8 cellular contexts compared by ENCODE assay signal in genomic region chr11:44565746-44566558, GRCh38. TPM values are rescaled to one million over a fixed set of nuclear protein-coding genes. Genes with fewer than 3 reads are reported as not detected.
DNase-seq lines count a peak whose midpoint lies in the region; ATAC-seq and TF ChIP-seq lines count a peak whose summit lies in the region.

No MANE protein-coding gene starts in this region.

- no peak for TF ChIP-seq CTCF in Loucy (conservative IDR thresholded peaks at IDR 0.05; ENCODE audit: low read length)
- peak; percentile 22 for TF ChIP-seq CTCF in chondrocyte (IDR thresholded peaks at IDR 0.05)
- TF ChIP-seq CTCF in GM10266 (IDR thresholded peaks at IDR 0.05; ENCODE audit: control insufficient read depth, insufficient read depth, low read depth, missing control alignments): no peak
- no peak for TF ChIP-seq CTCF in GM13976 (IDR thresholded peaks at IDR 0.05; ENCODE audit: borderline replicate concordance, control extremely low read depth, extremely low read depth, insufficient read depth, missing control alignments)

- no peaks in the 10 kb centered on the region for H3K9me2 ChIP-seq in Loucy (replicated peaks; ENCODE audit: low read depth, low read length)

- no peaks in the 10 kb centered on the region for H3K9me3 ChIP-seq in Loucy (ENCODE audit: insufficient read depth, low read depth, low read length)

- no peak overlapping the region for H2AFZ ChIP-seq in Loucy (ENCODE audit: low read length)

- H3K4me1 ChIP-seq in Loucy (ENCODE audit: insufficient read depth, low read length, poor library complexity, severe bottlenecking): peaks cover 53% of the 10 kb centered on the region

- no peaks in the 10 kb centered on the region for H3K27me3 ChIP-seq in Loucy (ENCODE audit: insufficient read depth, low read length, poor library complexity, severe bottlenecking)

- no peak for ATAC-seq in natural killer cell treated with Interleukin-12 subunit alpha and Interleukin-12 subunit beta and Interleukin-15 and Interleukin-18, amount 100 ng/mL, for 72 hours
- no peak for ATAC-seq in GM18858 (IDR thresholded peaks at IDR 0.05; ENCODE audit: unreplicated experiment)

- H3K4me2 ChIP-seq in Loucy (ENCODE audit: low read depth, low read length, poor library complexity, severe bottlenecking): peak overlapping the region; percentile 94

- no peaks in the 10 kb centered on the region for H3K9me3 Mint-ChIP-seq in chondrocyte (ENCODE audit: low read depth)
- H3K9me3 Mint-ChIP-seq in natural killer cell treated with Interleukin-12 subunit alpha and Interleukin-12 subunit beta and Interleukin-15 and Interleukin-18, amount 100 ng/mL, for 72 hours: no peaks in the 10 kb centered on the region

- 0 out of 2 replicates have a peak, but pooled peaks cover 6% of the 10 kb centered on the region for H3F3A ChIP-seq in Loucy (ENCODE audit: low read depth)

- peaks cover 59% of the 10 kb centered on the region for H3K79me2 ChIP-seq in Loucy (ENCODE audit: insufficient read depth, low read length)

- no peaks in the 10 kb centered on the region for H3K27me3 Mint-ChIP-seq in chondrocyte (ENCODE audit: low read depth)
- H3K27me3 Mint-ChIP-seq in natural killer cell treated with Interleukin-12 subunit alpha and Interleukin-12 subunit beta and Interleukin-15 and Interleukin-18, amount 100 ng/mL, for 72 hours: no peaks in the 10 kb centered on the region

- H4K20me1 ChIP-seq in Loucy (ENCODE audit: insufficient read depth, low read length, poor library complexity, severe bottlenecking): peaks cover 13% of the 10 kb centered on the region

- peak overlapping the region; percentile 96 for H3K4me3 ChIP-seq in Loucy (ENCODE audit: low read length, poor library complexity, severe bottlenecking)

- peak overlapping the region; percentile 97 for H3K9ac ChIP-seq in Loucy (ENCODE audit: low read depth, low read length, poor library complexity, severe bottlenecking)

- peak overlapping the region; percentile 32 for H3K27ac Mint-ChIP-seq in chondrocyte (ENCODE audit: unreplicated experiment)
- H3K27ac Mint-ChIP-seq in natural killer cell treated with Interleukin-12 subunit alpha and Interleukin-12 subunit beta and Interleukin-15 and Interleukin-18, amount 100 ng/mL, for 72 hours: peak overlapping the region in 1 of 2 donors; percentile 89

- no peaks in the 10 kb centered on the region for H3K36me3 Mint-ChIP-seq in chondrocyte (ENCODE audit: low read depth)
- no peaks in the 10 kb centered on the region for H3K36me3 Mint-ChIP-seq in natural killer cell treated with Interleukin-12 subunit alpha and Interleukin-12 subunit beta and Interleukin-15 and Interleukin-18, amount 100 ng/mL, for 72 hours

- in situ Hi-C loops in GM13976 (cut with MboI; ENCODE audit: low sequenced_read_pairs, unreplicated experiment): loop anchor here (5.0 kb wide), 1 partner anchor 41 kb away; no protein-coding TSS in a partner anchor

- DNase-seq in COLO668 (lab: John Stamatoyannopoulos, UW; ENCODE audit: unreplicated experiment): peak; percentile 62
- no peak for DNase-seq in chondrocyte (ENCODE audit: low spot score)
- no peak for DNase-seq in natural killer cell treated with Interleukin-12 subunit alpha and Interleukin-12 subunit beta and Interleukin-15 and Interleukin-18, amount 100 ng/mL, for 72 hours (ENCODE audit: low spot score)
- no peak for DNase-seq in NCI-H524 treated with DMSO at 0.1 percent for 48 hours (lab: John Stamatoyannopoulos, UW)
- DNase-seq in GM10266 (ENCODE audit: extremely low spot score): no peak
- no peak for DNase-seq in GM13976 (ENCODE audit: low spot score)

- peak overlapping the region; percentile 66 for H3K4me3 Mint-ChIP-seq in chondrocyte (ENCODE audit: unreplicated experiment)
- H3K4me3 Mint-ChIP-seq in natural killer cell treated with Interleukin-12 subunit alpha and Interleukin-12 subunit beta and Interleukin-15 and Interleukin-18, amount 100 ng/mL, for 72 hours: peak overlapping the region; percentile 68

- H3K36me3 ChIP-seq in Loucy (ENCODE audit: insufficient read depth, low read length): no peaks in the 10 kb centered on the region

- H3K4me1 Mint-ChIP-seq in chondrocyte (ENCODE audit: low read depth): peaks cover 57% of the 10 kb centered on the region
- peaks cover 33 to 55% of the 10 kb centered on the region in 2 donors for H3K4me1 Mint-ChIP-seq in natural killer cell treated with Interleukin-12 subunit alpha and Interleukin-12 subunit beta and Interleukin-15 and Interleukin-18, amount 100 ng/mL, for 72 hours (ENCODE audit: low read depth in 2 of 2)

RNA-seq across cellular contexts. Expression of gene CD82, which starts 0.5 kb away (rescaled TPM):
- 14.4 to 46.6 TPM (median 17.0 TPM) in 3 replicates for total RNA-seq in chondrocyte
- total RNA-seq in natural killer cell treated with Interleukin-12 subunit alpha and Interleukin-12 subunit beta and Interleukin-15 and Interleukin-18, amount 100 ng/mL, for 72 hours: 100 to 1,000 TPM in 1 of 2 donors, 10 to 100 TPM in 1; 39.3 to 158 TPM
